In the genomic region with DNA sequence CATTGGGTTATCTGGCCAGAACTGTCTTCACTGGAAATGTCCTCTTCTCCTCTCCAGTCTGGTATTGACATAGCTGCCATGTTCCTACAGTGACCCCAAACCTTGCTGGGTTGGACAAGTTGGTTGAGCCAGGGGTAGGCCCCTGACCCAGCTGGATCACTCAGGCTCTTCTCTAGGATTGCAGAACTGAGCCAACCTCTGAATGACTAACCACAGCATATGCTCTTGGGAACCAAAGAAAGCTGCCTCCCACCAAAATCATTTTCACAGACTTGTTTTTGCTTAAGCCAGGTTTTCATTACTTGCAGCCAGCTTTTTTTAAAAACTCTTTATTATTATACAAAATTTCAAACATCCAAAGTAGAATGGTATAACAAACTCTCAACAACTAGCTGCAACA, we compare ENCODE assay signal across 12 cellular contexts.
"Had no signal": no experiment of that assay in that cellular context is flagged by ENCODE, and none has a peak within 500 bp of the region (broad histone marks: within the 10 kb centered on the region; RNA-seq: fewer than 3 reads in every experiment).

No MANE protein-coding gene starts in this region.

- H3K9me3 ChIP-seq: lower lobe of right lung, transverse colon had no signal

- H3K4me2 ChIP-seq: hepatocyte had no signal

- H3K4me1 ChIP-seq: lower lobe of right lung had no signal

- H2AFZ ChIP-seq: hepatocyte had no signal

- H3K27ac ChIP-seq: hepatocyte, lower lobe of right lung, transverse colon had no signal

- H3K79me2 ChIP-seq: hepatocyte had no signal

- H3K27me3 ChIP-seq: hepatocyte, transverse colon had no signal

- H3K36me3 ChIP-seq: lower lobe of right lung, transverse colon had no signal

- H3K4me3 ChIP-seq: hepatocyte, lower lobe of right lung, transverse colon had no signal

- DNase-seq: activated gamma-delta T cell; activated naive CD8-positive, alpha-beta T cell treated with anti-CD3 and anti-CD28 coated beads for 36 hours; activated T-cell treated with anti-CD3 and anti-CD28 coated beads, Interleukin-2, amount 50 U/mL, for 1 hour; central memory CD4-positive, alpha-beta T cell; kidney glomerular epithelial cell; lower lobe of right lung; midbrain; naive thymus-derived CD4-positive, alpha-beta T cell; small intestine; T-helper 2 cell; transverse colon had no signal

- ATAC-seq: lower lobe of right lung; naive thymus-derived CD4-positive, alpha-beta T cell had no signal
